In genomic region chr2:213069531-213069930, GRCh38 we compare ENCODE assay signal across 25 cellular contexts.
DNase-seq lines count a peak whose midpoint lies in the region; ATAC-seq, FAIRE-seq and TF ChIP-seq lines count a peak whose summit lies in the region.
"Had no signal": no experiment of that assay in that cellular context is flagged by ENCODE, and none has a peak within 500 bp of the region (broad histone marks: within the 10 kb centered on the region; RNA-seq: fewer than 3 reads in every experiment).

No MANE protein-coding gene starts in this region.

- peaks cover 57% of the 10 kb centered on the region for H3K4me1 Mint-ChIP-seq in CD8-positive, alpha-beta T cell (ENCODE audit: low read depth)
- peaks cover 44 to 71% of the 10 kb centered on the region in 2 donors for H3K4me1 Mint-ChIP-seq in natural killer cell treated with Interleukin-12 subunit alpha and Interleukin-12 subunit beta and Interleukin-15 and Interleukin-18, amount 100 ng/mL, for 72 hours (ENCODE audit: low read depth in 2 of 2)
- peaks cover 8% of the 10 kb centered on the region for H3K4me1 Mint-ChIP-seq in activated CD4-positive, alpha-beta T cell treated with anti-CD3 and anti-CD28 coated beads, Interleukin-2, amount 10 ng/mL, durations not matched to agents 7 days and 5 days

- H3K4me3 Mint-ChIP-seq in CD8-positive, alpha-beta T cell: no peak overlapping the region
- H3K4me3 Mint-ChIP-seq in natural killer cell treated with Interleukin-12 subunit alpha and Interleukin-12 subunit beta and Interleukin-15 and Interleukin-18, amount 100 ng/mL, for 72 hours: peak overlapping the region; percentile 44
- H3K4me3 Mint-ChIP-seq in activated CD4-positive, alpha-beta T cell treated with anti-CD3 and anti-CD28 coated beads, Interleukin-2, amount 10 ng/mL, durations not matched to agents 7 days and 5 days: no peak overlapping the region
- H3K4me3 Mint-ChIP-seq: activated naive CD8-positive, alpha-beta T cell; brain; nephron had no signal

- H3K27me3 ChIP-seq in CD8-positive, alpha-beta T cell (ENCODE audit: insufficient read depth, low read length): no peaks in the 10 kb centered on the region
- H3K27me3 ChIP-seq in gastrocnemius medialis: no peaks in the 10 kb centered on the region
- H3K27me3 ChIP-seq: esophagus squamous epithelium, right lobe of liver had no signal

- no peak for TF ChIP-seq CTCF in CD8-positive, alpha-beta T cell (IDR thresholded peaks at IDR 0.05)
- TF ChIP-seq CTCF in gastrocnemius medialis (IDR thresholded peaks at IDR 0.05 in 4 of 5, conservative IDR thresholded peaks at IDR 0.05 in 1 of 5): no peak

- POLR2A ChIA-PET in CD8-positive, alpha-beta T cell (lab: Charles Lee): no interaction called here
- POLR2A ChIA-PET in activated CD4-positive, alpha-beta T cell treated with anti-CD3 and anti-CD28 coated beads, Interleukin-2, amount 10 ng/mL, durations not matched to agents 7 days and 5 days (lab: Charles Lee): no interaction called here

- TF ChIP-seq POLR2A in gastrocnemius medialis (IDR thresholded peaks at IDR 0.05): no peak

- intact Hi-C loops in CD8-positive, alpha-beta T cell (cut with DNase I, micrococcal nuclease): loop anchor here in 1 of 2 experiments (10.0 kb wide), 1 partner anchor 45 kb away; no protein-coding TSS in a partner anchor
- intact Hi-C loops in gastrocnemius medialis (cut with DNase I; ENCODE audit: low total_unique reads): no loop called here

- no peak for ATAC-seq in CD8-positive, alpha-beta T cell
- peak in 1 of 2 donors; percentile 35 for ATAC-seq in natural killer cell treated with Interleukin-12 subunit alpha and Interleukin-12 subunit beta and Interleukin-15 and Interleukin-18, amount 100 ng/mL, for 72 hours
- ATAC-seq in gastrocnemius medialis: no peak
- ATAC-seq: K562, right lobe of liver had no signal

- no peaks in the 10 kb centered on the region for H3K27me3 Mint-ChIP-seq in CD8-positive, alpha-beta T cell (ENCODE audit: low read depth)
- H3K27me3 Mint-ChIP-seq in natural killer cell treated with Interleukin-12 subunit alpha and Interleukin-12 subunit beta and Interleukin-15 and Interleukin-18, amount 100 ng/mL, for 72 hours: no peaks in the 10 kb centered on the region
- no peaks in the 10 kb centered on the region for H3K27me3 Mint-ChIP-seq in activated CD4-positive, alpha-beta T cell treated with anti-CD3 and anti-CD28 coated beads, Interleukin-2, amount 10 ng/mL, durations not matched to agents 7 days and 5 days
- H3K27me3 Mint-ChIP-seq: activated naive CD8-positive, alpha-beta T cell; brain had no signal

- H3K9me3 Mint-ChIP-seq in CD8-positive, alpha-beta T cell: no peaks in the 10 kb centered on the region
- no peaks in the 10 kb centered on the region for H3K9me3 Mint-ChIP-seq in natural killer cell treated with Interleukin-12 subunit alpha and Interleukin-12 subunit beta and Interleukin-15 and Interleukin-18, amount 100 ng/mL, for 72 hours
- no peaks in the 10 kb centered on the region for H3K9me3 Mint-ChIP-seq in activated CD4-positive, alpha-beta T cell treated with anti-CD3 and anti-CD28 coated beads, Interleukin-2, amount 10 ng/mL, durations not matched to agents 7 days and 5 days
- H3K9me3 Mint-ChIP-seq: brain, nephron had no signal

- no peak for DNase-seq in CD8-positive, alpha-beta T cell
- no peak for DNase-seq in GM19239 (ENCODE audit: insufficient read length, low spot score)
- peak; percentile 7 for DNase-seq in amniotic epithelial cell (ENCODE audit: low read depth)
- no peak for DNase-seq in natural killer cell treated with Interleukin-12 subunit alpha and Interleukin-12 subunit beta and Interleukin-15 and Interleukin-18, amount 100 ng/mL, for 72 hours (ENCODE audit: low spot score)
- no peak for DNase-seq in activated CD4-positive, alpha-beta T cell treated with anti-CD3 and anti-CD28 coated beads, Interleukin-2, amount 10 ng/mL, durations not matched to agents 7 days and 5 days
- DNase-seq in gastrocnemius medialis: no peak
- DNase-seq in GDM1 (lab: John Stamatoyannopoulos, UW): no peak
- DNase-seq: activated CD8-positive, alpha-beta memory T cell treated with anti-CD3 and anti-CD28 coated beads, Interleukin-2, amount 50 U/mL, for 4 hours; effector CD8-positive, alpha-beta T cell; esophagus squamous epithelium; hippocampal formation; NCI-H1436; NCI-H2107; NCI-H446; NCI-H82; right lobe of liver; SK-N-SH; T-helper 2 cell had no signal

- no peaks in the 10 kb centered on the region for H3K9me3 ChIP-seq in CD8-positive, alpha-beta T cell (ENCODE audit: low read length)
- H3K9me3 ChIP-seq in gastrocnemius medialis: no peaks in the 10 kb centered on the region
- H3K9me3 ChIP-seq: esophagus squamous epithelium, right lobe of liver, SK-N-SH had no signal

- H3K4me1 ChIP-seq in CD8-positive, alpha-beta T cell (ENCODE audit: insufficient read depth, low read length): peaks cover 4% of the 10 kb centered on the region
- H3K4me1 ChIP-seq in gastrocnemius medialis: peaks cover 21 to 26% of the 10 kb centered on the region in 2 donors
- H3K4me1 ChIP-seq: parathyroid adenoma had no signal

- FAIRE-seq in GM19239 (lab: Jason Lieb, UNC): peak; percentile 64
- FAIRE-seq: frontal cortex, K562 had no signal

- no peak overlapping the region for H3K4me3 ChIP-seq in CD8-positive, alpha-beta T cell (ENCODE audit: low read depth, low read length)
- H3K4me3 ChIP-seq in gastrocnemius medialis: no peak overlapping the region
- H3K4me3 ChIP-seq: esophagus squamous epithelium, K562, right lobe of liver had no signal

- no peak overlapping the region for H3K27ac ChIP-seq in CD8-positive, alpha-beta T cell (ENCODE audit: low read depth, low read length)
- H3K27ac ChIP-seq in gastrocnemius medialis: no peak overlapping the region
- H3K27ac ChIP-seq: parathyroid adenoma, right lobe of liver, RWPE1 had no signal

- peak overlapping the region; percentile 56 for H3K27ac Mint-ChIP-seq in CD8-positive, alpha-beta T cell
- peak overlapping the region; percentile 27 to 64 for H3K27ac Mint-ChIP-seq in natural killer cell treated with Interleukin-12 subunit alpha and Interleukin-12 subunit beta and Interleukin-15 and Interleukin-18, amount 100 ng/mL, for 72 hours
- H3K27ac Mint-ChIP-seq in activated CD4-positive, alpha-beta T cell treated with anti-CD3 and anti-CD28 coated beads, Interleukin-2, amount 10 ng/mL, durations not matched to agents 7 days and 5 days: no peak overlapping the region
- H3K27ac Mint-ChIP-seq: activated naive CD8-positive, alpha-beta T cell; nephron had no signal

- no peaks in the 10 kb centered on the region for H3K36me3 Mint-ChIP-seq in CD8-positive, alpha-beta T cell
- H3K36me3 Mint-ChIP-seq in natural killer cell treated with Interleukin-12 subunit alpha and Interleukin-12 subunit beta and Interleukin-15 and Interleukin-18, amount 100 ng/mL, for 72 hours: no peaks in the 10 kb centered on the region
- no peaks in the 10 kb centered on the region for H3K36me3 Mint-ChIP-seq in activated CD4-positive, alpha-beta T cell treated with anti-CD3 and anti-CD28 coated beads, Interleukin-2, amount 10 ng/mL, durations not matched to agents 7 days and 5 days (ENCODE audit: low read depth)
- H3K36me3 Mint-ChIP-seq: activated naive CD8-positive, alpha-beta T cell; brain had no signal

- CTCF ChIA-PET in CD8-positive, alpha-beta T cell (lab: Charles Lee): no interaction called here
- CTCF ChIA-PET in activated CD4-positive, alpha-beta T cell treated with anti-CD3 and anti-CD28 coated beads, Interleukin-2, amount 10 ng/mL, durations not matched to agents 7 days and 5 days (lab: Charles Lee): no interaction called here

- in situ Hi-C loops in gastrocnemius medialis (cut with MboI; ENCODE audit: low sequenced_read_pairs in 4 of 4): no loop called here

- no peaks in the 10 kb centered on the region for H3K36me3 ChIP-seq in CD8-positive, alpha-beta T cell (ENCODE audit: insufficient read depth, low read length)
- no peaks in the 10 kb centered on the region for H3K36me3 ChIP-seq in gastrocnemius medialis
- H3K36me3 ChIP-seq: esophagus squamous epithelium, right lobe of liver had no signal
